Comparison of ENCODE assay signal across 28 cellular contexts in genomic region chr12:109485201-109485600, GRCh38.
"Had no signal": no experiment of that assay in that cellular context is flagged by ENCODE, and none has a peak within 500 bp of the region (broad histone marks: within the 10 kb centered on the region; RNA-seq: fewer than 3 reads in every experiment).

No MANE protein-coding gene starts in this region.

- H3K4me2 ChIP-seq: neural progenitor cell, smooth muscle cell had no signal

- H3K4me1 ChIP-seq: neural progenitor cell, parathyroid adenoma, suprapubic skin, testis, tibial artery, transverse colon, upper lobe of right lung, uterus had no signal

- H3K27ac ChIP-seq: neural progenitor cell, ovary, parathyroid adenoma, psoas muscle, skin epidermis, spleen, suprapubic skin, testis, tibial artery, transverse colon, upper lobe of right lung, uterus had no signal

- H3K9me3 ChIP-seq: ovary, psoas muscle, spleen, suprapubic skin, testis, tibial artery, transverse colon, upper lobe of right lung, uterus had no signal

- ATAC-seq: natural killer cell; psoas muscle; right cardiac atrium; sciatic nerve; stimulated activated memory B cell treated with anti-CD40 and anti-IgM and Interleukin-4, amounts not matched to agents 10 μg/mL and 1 μg/mL and 100 μg/mL, for 72 hours; stimulated activated naive CD8-positive, alpha-beta T cell treated with anti-CD3 and anti-CD28 coated beads, Interleukin-15, amount 100 ng/mL, for 72 hours; stimulated activated naive CD8-positive, alpha-beta T cell treated with anti-CD3 and anti-CD28 coated beads, Interleukin-15, Interleukin-2, amounts not matched to agents 100 U/mL and 50 U/mL, for 24 hours; upper lobe of right lung had no signal

- H3K4me3 ChIP-seq: neural progenitor cell, ovary, psoas muscle, skin epidermis, smooth muscle cell, spleen, suprapubic skin, testis, tibial artery, transverse colon, upper lobe of right lung, uterus had no signal

- DNase-seq: natural killer cell; occipital lobe; ovary; posterior cingulate gyrus; psoas muscle; right cardiac atrium; spleen; stimulated activated CD4-positive, alpha-beta T cell treated with anti-CD3 and anti-CD28 coated beads, Interleukin-12 subunit alpha, Interleukin-12 subunit beta, amount 100 ng/mL, for 4 hours; stimulated activated CD4-positive, alpha-beta T cell treated with anti-CD3 and anti-CD28 coated beads, Interleukin-1b, Interleukin-23, amount 100 ng/mL, for 48 hours; stimulated activated CD4-positive, alpha-beta T cell treated with anti-CD3 and anti-CD28 coated beads, Interleukin-4, amount 100 ng/mL, for 1 hour; stimulated activated CD4-positive, alpha-beta T cell treated with anti-CD3 and anti-CD28 coated beads, Interleukin-4, amount 100 ng/mL, for 4 hours; stimulated activated CD8-positive, alpha-beta memory T cell treated with anti-CD3 and anti-CD28 coated beads, Interleukin-4, amount 100 ng/mL, for 48 hours; stimulated activated naive CD4-positive, alpha-beta T cell; stimulated activated naive CD8-positive, alpha-beta T cell treated with anti-CD3 and anti-CD28 coated beads, Interleukin-15, amount 100 ng/mL, for 72 hours; stimulated activated naive CD8-positive, alpha-beta T cell treated with anti-CD3 and anti-CD28 coated beads, Interleukin-15, Interleukin-2, amounts not matched to agents 100 U/mL and 50 U/mL, for 24 hours; substantia nigra; testis; tibial artery; transverse colon; upper lobe of right lung; uterus had no signal
